ENCODE assay signal across 8 cellular contexts in genomic region chr15:23648920-23649515, GRCh38. TPM values are rescaled to one million over a fixed set of nuclear protein-coding genes. Genes with fewer than 3 reads are reported as not detected.
DNase-seq lines count a peak whose midpoint lies in the region; ATAC-seq, FAIRE-seq and TF ChIP-seq lines count a peak whose summit lies in the region.

No MANE protein-coding gene starts in this region.

- no peaks in the 10 kb centered on the region for H3K9me3 Mint-ChIP-seq in activated T-cell treated with anti-CD3 and anti-CD28 coated beads, Interleukin-2, amount 50 U/mL, for 4 hours
- no peaks in the 10 kb centered on the region for H3K9me3 Mint-ChIP-seq in stimulated activated effector memory CD8-positive, alpha-beta T cell treated with anti-CD3 and anti-CD28 coated beads, Interleukin-12 subunit alpha, Interleukin-12 subunit beta, amount 100 ng/mL, for 72 hours

- H3K27me3 Mint-ChIP-seq in activated T-cell treated with anti-CD3 and anti-CD28 coated beads, Interleukin-2, amount 50 U/mL, for 4 hours (ENCODE audit: low read depth), result peaks cover 4% of the 10 kb centered on the region

- H3K27me3 ChIP-seq in OCI-LY3 (ENCODE audit: low read depth, low read length), result peaks cover 5% of the 10 kb centered on the region; the same call in 1 of the 2 replicates
- no peaks in the 10 kb centered on the region for H3K27me3 ChIP-seq in small intestine (ENCODE audit: control insufficient read depth in 2 of 2, insufficient read depth in 2 of 2, low read length in 2 of 2)

- H3K36me3 ChIP-seq in OCI-LY3 (replicated peaks; ENCODE audit: low read depth, low read length) (no peaks in the 10 kb centered on the region), small intestine (ENCODE audit: control insufficient read depth in 2 of 2, insufficient read depth in 2 of 2, low read length in 2 of 2) (no peaks in the 10 kb centered on the region)

- no peak overlapping the region for H3K4me3 Mint-ChIP-seq in activated T-cell treated with anti-CD3 and anti-CD28 coated beads, Interleukin-2, amount 50 U/mL, for 4 hours
- H3K4me3 Mint-ChIP-seq in stimulated activated effector memory CD8-positive, alpha-beta T cell treated with anti-CD3 and anti-CD28 coated beads, Interleukin-12 subunit alpha, Interleukin-12 subunit beta, amount 100 ng/mL, for 72 hours, result no peak overlapping the region

- 23 to 28% (median 23%) methylated on average over 6 of the region's 6 CpGs for WGBS in small intestine, 3 donors

- no peaks in the 10 kb centered on the region for H3K79me2 ChIP-seq in OCI-LY3 (ENCODE audit: low read length)

- no peak overlapping the region for H3K27ac ChIP-seq in OCI-LY3 (ENCODE audit: low read length)
- no peak overlapping the region for H3K27ac ChIP-seq in small intestine (ENCODE audit: low read depth in 1 of 2, low read length in 1 of 2)

- peak; percentile 82 for TF ChIP-seq CTCF in OCI-LY3 (IDR thresholded peaks at IDR 0.05; ENCODE audit: low read depth, low read length)
- peak; percentile 54 for TF ChIP-seq CTCF in fibroblast of pulmonary artery (IDR thresholded peaks at IDR 0.05; ENCODE audit: low read length, missing control alignments)

- H3K9ac ChIP-seq in OCI-LY3 (ENCODE audit: low read length), result no peak overlapping the region

- H3K36me3 Mint-ChIP-seq in activated T-cell treated with anti-CD3 and anti-CD28 coated beads, Interleukin-2, amount 50 U/mL, for 4 hours (ENCODE audit: insufficient read depth), result no peaks in the 10 kb centered on the region
- no peaks in the 10 kb centered on the region for H3K36me3 Mint-ChIP-seq in stimulated activated effector memory CD8-positive, alpha-beta T cell treated with anti-CD3 and anti-CD28 coated beads, Interleukin-12 subunit alpha, Interleukin-12 subunit beta, amount 100 ng/mL, for 72 hours

- no peak overlapping the region for H3K27ac Mint-ChIP-seq in stimulated activated effector memory CD8-positive, alpha-beta T cell treated with anti-CD3 and anti-CD28 coated beads, Interleukin-12 subunit alpha, Interleukin-12 subunit beta, amount 100 ng/mL, for 72 hours

- H4K20me1 ChIP-seq in OCI-LY3 (ENCODE audit: insufficient read depth, low read length), result no peaks in the 10 kb centered on the region

- FAIRE-seq in small intestine (lab: Jason Lieb, UNC), result no peak

- H3K4me1 Mint-ChIP-seq in activated T-cell treated with anti-CD3 and anti-CD28 coated beads, Interleukin-2, amount 50 U/mL, for 4 hours (ENCODE audit: low read depth), result no peaks in the 10 kb centered on the region
- H3K4me1 Mint-ChIP-seq in stimulated activated effector memory CD8-positive, alpha-beta T cell treated with anti-CD3 and anti-CD28 coated beads, Interleukin-12 subunit alpha, Interleukin-12 subunit beta, amount 100 ng/mL, for 72 hours, result no peaks in the 10 kb centered on the region

- DNase-seq in activated T-cell treated with anti-CD3 and anti-CD28 coated beads for 48 hours (ENCODE audit: low read depth) (peak; percentile 25), fibroblast of pulmonary artery (ENCODE audit: low read depth) (peak; percentile 25), small intestine (peak; percentile 7)
- no peak for DNase-seq in activated T-cell treated with anti-CD3 and anti-CD28 coated beads, Interleukin-2, amount 50 U/mL, for 4 hours
- DNase-seq in stimulated activated effector memory CD8-positive, alpha-beta T cell treated with anti-CD3 and anti-CD28 coated beads, Interleukin-12 subunit alpha, Interleukin-12 subunit beta, amount 100 ng/mL, for 72 hours (ENCODE audit: low spot score in 2 of 2), result no peak

- H3K4me1 ChIP-seq in OCI-LY3 (ENCODE audit: low read length) (no peaks in the 10 kb centered on the region), small intestine (ENCODE audit: control insufficient read depth in 2 of 2, insufficient read depth in 1 of 2, low read depth in 1 of 2, low read length in 1 of 2) (no peaks in the 10 kb centered on the region)

- H3K9me3 ChIP-seq in OCI-LY3 (ENCODE audit: insufficient read depth, low read length) (no peaks in the 10 kb centered on the region), small intestine (ENCODE audit: control insufficient read depth, low read depth) (no peaks in the 10 kb centered on the region)

- ATAC-seq in activated T-cell treated with anti-CD3 and anti-CD28 coated beads, Interleukin-2, amount 50 U/mL, for 4 hours, result no peak
- ATAC-seq in GM18909 (IDR thresholded peaks at IDR 0.05; ENCODE audit: poor library complexity, unreplicated experiment), result no peak
- ATAC-seq in HG03565 (IDR thresholded peaks at IDR 0.05; ENCODE audit: unreplicated experiment), result no peak
- no peak for ATAC-seq in stimulated activated effector memory CD8-positive, alpha-beta T cell treated with anti-CD3 and anti-CD28 coated beads, Interleukin-12 subunit alpha, Interleukin-12 subunit beta, amount 100 ng/mL, for 72 hours

- no peak overlapping the region for H3K4me3 ChIP-seq in OCI-LY3 (ENCODE audit: low read length)
- H3K4me3 ChIP-seq in fibroblast of pulmonary artery (replicated peaks; ENCODE audit: low read depth, low read length), result no peak overlapping the region
- no peak overlapping the region for H3K4me3 ChIP-seq in small intestine (ENCODE audit: low read depth in 1 of 2, low read length in 2 of 2)

- no peak overlapping the region for H2AFZ ChIP-seq in OCI-LY3 (ENCODE audit: low read depth, low read length)

- H3K4me2 ChIP-seq in OCI-LY3 (ENCODE audit: low read length), result no peak overlapping the region

RNA-seq across cellular contexts. Expression of gene MAGEL2, which starts 1.4 kb away (rescaled TPM):
- not detected for total RNA-seq in activated T-cell treated with anti-CD3 and anti-CD28 coated beads, Interleukin-2, amount 50 U/mL, for 4 hours
- under 1 TPM in 1 of 3 donors, not detected in 2; 0.15 TPM for polyA plus RNA-seq in small intestine

RNA-seq across cellular contexts. Expression of gene NDN, which starts 38.1 kb away (rescaled TPM):
- 1 to 10 TPM in 1 of 3 donors, under 1 TPM in 2; 0.33 to 1.3 (median 0.66) TPM for total RNA-seq in activated T-cell treated with anti-CD3 and anti-CD28 coated beads, Interleukin-2, amount 50 U/mL, for 4 hours
- 10 to 100 TPM in 2 of 3 donors, 1 to 10 TPM in 1; 7.6 to 37.4 (median 12.7) TPM for polyA plus RNA-seq in small intestine

Comparison
In these comparisons a context has a peak if more than half of its experiments do, and no peak if none do; other contexts are left out.
1. DNase-seq: peak in activated T-cell treated with anti-CD3 and anti-CD28 coated beads for 48 hours (single experiment), fibroblast of pulmonary artery (single experiment) and small intestine (single experiment); none in activated T-cell treated with anti-CD3 and anti-CD28 coated beads, Interleukin-2, amount 50 U/mL, for 4 hours (single experiment) and stimulated activated effector memory CD8-positive, alpha-beta T cell treated with anti-CD3 and anti-CD28 coated beads, Interleukin-12 subunit alpha, Interleukin-12 subunit beta, amount 100 ng/mL, for 72 hours (0 of 2).